Comparison of ENCODE assay signal across 10 cellular contexts in genomic region chr1:30745834-30746208, GRCh38. TPM values are rescaled to one million over a fixed set of nuclear protein-coding genes. Genes with fewer than 3 reads are reported as not detected.
DNase-seq lines count a peak whose midpoint lies in the region; ATAC-seq and TF ChIP-seq lines count a peak whose summit lies in the region.
"Had no signal": no experiment of that assay in that cellular context is flagged by ENCODE, and none has a peak within 500 bp of the region (broad histone marks: within the 10 kb centered on the region; RNA-seq: fewer than 3 reads in every experiment).

No MANE protein-coding gene starts in this region.

- H3K4me2 ChIP-seq in SU-DHL-6 (ENCODE audit: low read depth, low read length, poor library complexity, severe bottlenecking): peak overlapping the region; percentile 68

- peak overlapping the region; percentile 85 for H3K4me3 Mint-ChIP-seq in T-helper 1 cell treated with Interleukin-12 subunit alpha and Interleukin-12 subunit beta and Interleukin-4 antibody, amounts not matched to agents 30 μg/mL and 1 μg/mL, for 36 hours
- peak overlapping the region; percentile 94 to 98 for H3K4me3 Mint-ChIP-seq in stimulated activated naive CD8-positive, alpha-beta T cell treated with anti-CD3 and anti-CD28 coated beads, Interleukin-15, amount 100 ng/mL, for 72 hours

- H3K9me2 ChIP-seq in SU-DHL-6 (replicated peaks; ENCODE audit: insufficient read depth, low read length): no peaks in the 10 kb centered on the region

- ATAC-seq in stimulated activated naive CD8-positive, alpha-beta T cell treated with anti-CD3 and anti-CD28 coated beads, Interleukin-15, amount 100 ng/mL, for 72 hours: no peak
- no peak for ATAC-seq in GM19328 (IDR thresholded peaks at IDR 0.05; ENCODE audit: unreplicated experiment)

- peaks cover 10% of the 10 kb centered on the region; the same call in 1 of the 2 replicates for H3K36me3 ChIP-seq in SU-DHL-6 (ENCODE audit: low read length)
- no peaks in the 10 kb centered on the region for H3K36me3 ChIP-seq in esophagus (ENCODE audit: control insufficient read depth in 2 of 2, insufficient read depth in 2 of 2, low read length in 1 of 2)

- H3K27me3 ChIP-seq in SU-DHL-6 (ENCODE audit: low read length): no peaks in the 10 kb centered on the region
- H3K27me3 ChIP-seq in esophagus (ENCODE audit: control insufficient read depth in 1 of 2, insufficient read depth in 2 of 2, low read length in 2 of 2): no peaks in the 10 kb centered on the region

- no peaks in the 10 kb centered on the region for H3K27me3 Mint-ChIP-seq in T-helper 1 cell treated with Interleukin-12 subunit alpha and Interleukin-12 subunit beta and Interleukin-4 antibody, amounts not matched to agents 30 μg/mL and 1 μg/mL, for 36 hours (ENCODE audit: low read depth)
- H3K27me3 Mint-ChIP-seq in stimulated activated naive CD8-positive, alpha-beta T cell treated with anti-CD3 and anti-CD28 coated beads, Interleukin-15, amount 100 ng/mL, for 72 hours: no peaks in the 10 kb centered on the region

- H3K9ac ChIP-seq in SU-DHL-6 (ENCODE audit: low read length): peak overlapping the region; percentile 58

- H3K36me3 Mint-ChIP-seq in T-helper 1 cell treated with Interleukin-12 subunit alpha and Interleukin-12 subunit beta and Interleukin-4 antibody, amounts not matched to agents 30 μg/mL and 1 μg/mL, for 36 hours (ENCODE audit: low read depth): peaks cover 52% of the 10 kb centered on the region

- H3K27ac Mint-ChIP-seq in T-helper 1 cell treated with Interleukin-12 subunit alpha and Interleukin-12 subunit beta and Interleukin-4 antibody, amounts not matched to agents 30 μg/mL and 1 μg/mL, for 36 hours: peak overlapping the region; percentile 99
- peak overlapping the region; percentile 92 to 96 for H3K27ac Mint-ChIP-seq in stimulated activated naive CD8-positive, alpha-beta T cell treated with anti-CD3 and anti-CD28 coated beads, Interleukin-15, amount 100 ng/mL, for 72 hours

- peaks cover 99% of the 10 kb centered on the region for H3K4me1 Mint-ChIP-seq in T-helper 1 cell treated with Interleukin-12 subunit alpha and Interleukin-12 subunit beta and Interleukin-4 antibody, amounts not matched to agents 30 μg/mL and 1 μg/mL, for 36 hours (ENCODE audit: low read depth)
- peaks cover 100% of the 10 kb centered on the region for H3K4me1 Mint-ChIP-seq in stimulated activated naive CD8-positive, alpha-beta T cell treated with anti-CD3 and anti-CD28 coated beads, Interleukin-15, amount 100 ng/mL, for 72 hours

- H3K4me1 ChIP-seq in esophagus (ENCODE audit: control insufficient read depth in 2 of 2, insufficient read depth in 2 of 2, low read length in 1 of 2): peaks cover 0 to 29% of the 10 kb centered on the region in 2 donors

- H3K9me3 ChIP-seq in SU-DHL-6 (ENCODE audit: insufficient read depth, low read length): no peaks in the 10 kb centered on the region
- H3K9me3 ChIP-seq in esophagus (ENCODE audit: control insufficient read depth in 2 of 2, insufficient read depth in 1 of 2, low read depth in 1 of 2, low read length in 1 of 2): no peaks in the 10 kb centered on the region

- H3K4me3 ChIP-seq in SU-DHL-6 (ENCODE audit: insufficient read depth, low read length, poor library complexity, severe bottlenecking): no peak overlapping the region
- no peak overlapping the region for H3K4me3 ChIP-seq in esophagus (ENCODE audit: low read depth in 1 of 2, low read length in 2 of 2)

- H3K79me2 ChIP-seq in SU-DHL-6 (ENCODE audit: insufficient read depth, low read length): peaks cover 95% of the 10 kb centered on the region

- no peak for TF ChIP-seq CTCF in SU-DHL-6 (IDR thresholded peaks at IDR 0.05; ENCODE audit: insufficient read depth, low read length, poor library complexity, severe bottlenecking)

- H3K27ac ChIP-seq in SU-DHL-6 (ENCODE audit: low read depth, low read length) (peak overlapping the region; percentile 90), esophagus (ENCODE audit: low read depth in 2 of 2, low read length in 1 of 2) (peak overlapping the region; percentile 24 to 37)

- H2AFZ ChIP-seq in SU-DHL-6 (ENCODE audit: low read depth, low read length, severe bottlenecking): no peak overlapping the region

- H3F3A ChIP-seq in SU-DHL-6 (ENCODE audit: insufficient read depth): peaks cover 52% of the 10 kb centered on the region

- peaks cover 29% of the 10 kb centered on the region for H4K20me1 ChIP-seq in SU-DHL-6 (ENCODE audit: low read depth, low read length)

- DNase-seq in T-helper 1 cell (no peak), NCI-H82 (lab: John Stamatoyannopoulos, UW) (no peak), DMS114 treated with DMSO at 0.1 percent for 48 hours (lab: John Stamatoyannopoulos, UW; ENCODE audit: unreplicated experiment) (no peak)
- DNase-seq in stimulated activated naive CD8-positive, alpha-beta T cell treated with anti-CD3 and anti-CD28 coated beads, Interleukin-15, amount 100 ng/mL, for 72 hours: no peak
- DNase-seq: activated effector memory CD4-positive, alpha-beta T cell treated with Interleukin-2 at 50 U/mL for 16 hours; NCI-H1105 treated with DMSO at 0.1 percent for 48 hours had no signal

- 51 to 57% methylated on average over 4 of the region's 4 CpGs for WGBS in esophagus, 2 donors

- no peaks in the 10 kb centered on the region for H3K9me3 Mint-ChIP-seq in T-helper 1 cell treated with Interleukin-12 subunit alpha and Interleukin-12 subunit beta and Interleukin-4 antibody, amounts not matched to agents 30 μg/mL and 1 μg/mL, for 36 hours
- H3K9me3 Mint-ChIP-seq in stimulated activated naive CD8-positive, alpha-beta T cell treated with anti-CD3 and anti-CD28 coated beads, Interleukin-15, amount 100 ng/mL, for 72 hours: no peaks in the 10 kb centered on the region

RNA-seq across cellular contexts. Expression of gene LAPTM5, which starts 11.8 kb away (rescaled TPM):
- 10 to 100 TPM in 1 of 2 donors, 1 to 10 TPM in 1; 10.0 to 15.5 TPM for polyA plus RNA-seq in esophagus

RNA-seq across cellular contexts. Expression of gene MATN1, which starts 22.4 kb away (rescaled TPM):
- under 1 TPM; 0.01 to 0.02 TPM for polyA plus RNA-seq in esophagus
